7 cellular contexts compared by ENCODE assay signal in the genomic region with DNA sequence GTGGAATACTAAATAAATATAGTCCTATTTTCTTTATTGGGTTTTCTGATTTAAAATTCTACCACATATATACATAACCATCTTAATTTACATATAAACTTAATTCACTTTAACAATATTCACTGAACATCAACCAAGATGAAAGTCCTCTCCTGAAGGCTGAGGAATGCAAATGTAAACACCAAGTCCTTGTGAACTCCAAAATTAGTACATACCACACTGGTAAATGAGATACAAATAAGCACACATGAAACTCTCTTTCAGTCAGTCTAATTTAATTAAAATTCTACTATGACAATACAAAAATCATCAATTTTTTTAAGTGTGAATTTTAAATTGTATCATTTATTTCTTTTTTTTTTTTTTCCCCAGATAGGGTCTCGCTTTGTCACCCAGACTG.
"Had no signal": no experiment of that assay in that cellular context is flagged by ENCODE, and none has a peak within 500 bp of the region (broad histone marks: within the 10 kb centered on the region; RNA-seq: fewer than 3 reads in every experiment).

No MANE protein-coding gene starts in this region.

- ATAC-seq: GM12878 had no signal

- FAIRE-seq: GM12878, GM12891, GM12892, GM18507, GM19239 had no signal

- H3K4me3 ChIP-seq: GM12878 had no signal

- DNase-seq: GDM1, GF-D8 had no signal
